In the genomic region with DNA sequence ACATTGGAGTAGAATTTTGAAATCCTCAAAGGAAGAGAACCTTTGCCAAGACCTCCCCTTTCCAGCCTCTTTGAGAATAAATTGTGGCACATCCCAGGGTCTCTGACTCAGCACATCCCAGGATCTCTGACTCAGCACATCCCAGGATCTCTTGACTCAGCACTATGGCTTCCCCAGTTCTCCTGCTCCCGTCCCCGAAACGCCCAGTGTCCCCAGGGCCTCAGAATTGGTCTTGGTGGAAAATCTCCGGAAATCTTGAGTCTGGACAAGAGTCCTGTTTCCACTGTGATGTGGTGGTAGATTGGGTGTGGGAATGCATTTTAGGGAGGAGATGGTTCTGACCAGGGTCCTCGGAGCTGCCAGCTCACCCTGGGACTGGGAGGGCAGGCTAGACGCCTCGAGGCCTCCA, we compare ENCODE assay signal across 14 cellular contexts. TPM values are rescaled to one million over a fixed set of nuclear protein-coding genes. Genes with fewer than 3 reads are reported as not detected.
DNase-seq lines count a peak whose midpoint lies in the region; ATAC-seq and TF ChIP-seq lines count a peak whose summit lies in the region.
"Had no signal": no experiment of that assay in that cellular context is flagged by ENCODE, and none has a peak within 500 bp of the region (broad histone marks: within the 10 kb centered on the region; RNA-seq: fewer than 3 reads in every experiment).

No MANE protein-coding gene starts in this region.

- TF ChIP-seq CTCF in nephron (IDR thresholded peaks at IDR 0.05; ENCODE audit: unreplicated experiment in 3 of 3), result no peak

- H3K4me3 Mint-ChIP-seq in effector memory CD8-positive, alpha-beta T cell, result no peak overlapping the region
- no peak overlapping the region for H3K4me3 Mint-ChIP-seq in nephron
- H3K4me3 Mint-ChIP-seq: activated CD4-positive, alpha-beta T cell treated with anti-CD3 and anti-CD28 coated beads, Interleukin-2, amount 10 ng/mL, durations not matched to agents 24 days and 14 days had no signal

- no peak for ATAC-seq in effector memory CD8-positive, alpha-beta T cell (replicated peaks)
- no peak for ATAC-seq in GM19397 (IDR thresholded peaks at IDR 0.05; ENCODE audit: unreplicated experiment)

- DNase-seq in AG08395 (ENCODE audit: low spot score), result peak; percentile 93
- peak; percentile 88 for DNase-seq in M059J (ENCODE audit: low read depth)
- no peak for DNase-seq in effector memory CD8-positive, alpha-beta T cell
- DNase-seq in NCI-H774 (lab: John Stamatoyannopoulos, UW), result no peak
- no peak for DNase-seq in SJCRH30
- no peak for DNase-seq in SW480 (ENCODE audit: low spot score)
- DNase-seq: activated CD4-positive, alpha-beta T cell treated with anti-CD3 and anti-CD28 coated beads, Interleukin-2, amount 10 ng/mL, durations not matched to agents 24 days and 14 days; activated naive CD4-positive, alpha-beta T cell; effector memory CD4-positive, alpha-beta T cell; NCI-H2171 treated with DMSO at 0.1 percent for 48 hours had no signal

- H3K9me3 Mint-ChIP-seq in effector memory CD8-positive, alpha-beta T cell, result no peaks in the 10 kb centered on the region
- no peaks in the 10 kb centered on the region for H3K9me3 Mint-ChIP-seq in nephron
- H3K9me3 Mint-ChIP-seq: activated CD4-positive, alpha-beta T cell treated with anti-CD3 and anti-CD28 coated beads, Interleukin-2, amount 10 ng/mL, durations not matched to agents 24 days and 14 days had no signal

- no peaks in the 10 kb centered on the region for H3K4me1 ChIP-seq in SJCRH30

- peaks cover 2% of the 10 kb centered on the region for H3K36me3 Mint-ChIP-seq in effector memory CD8-positive, alpha-beta T cell (ENCODE audit: insufficient read depth)
- peaks cover 6% of the 10 kb centered on the region for H3K36me3 Mint-ChIP-seq in nephron (ENCODE audit: low read depth)

- peak overlapping the region; percentile 26 to 57 for H3K27ac Mint-ChIP-seq in effector memory CD8-positive, alpha-beta T cell
- H3K27ac Mint-ChIP-seq in nephron, result peak overlapping the region; percentile 41 to 89 (median 46)
- H3K27ac Mint-ChIP-seq: activated CD4-positive, alpha-beta T cell treated with anti-CD3 and anti-CD28 coated beads, Interleukin-2, amount 10 ng/mL, durations not matched to agents 24 days and 14 days had no signal

- no peaks in the 10 kb centered on the region for H3K27me3 ChIP-seq in SJCRH30
- H3K27me3 ChIP-seq: neutrophil had no signal

- no peak overlapping the region for H3K27ac ChIP-seq in SJCRH30
- H3K27ac ChIP-seq: C4-2B, neutrophil had no signal

- no peaks in the 10 kb centered on the region for H3K27me3 Mint-ChIP-seq in effector memory CD8-positive, alpha-beta T cell
- peaks cover 15% of the 10 kb centered on the region for H3K27me3 Mint-ChIP-seq in nephron (ENCODE audit: low read depth)

- no peaks in the 10 kb centered on the region for H3K9me3 ChIP-seq in SJCRH30 (replicated peaks)
- H3K9me3 ChIP-seq: neutrophil had no signal

- H3K36me3 ChIP-seq in SJCRH30, result no peaks in the 10 kb centered on the region
- H3K36me3 ChIP-seq: neutrophil had no signal

- H3K4me3 ChIP-seq in SJCRH30, result no peak overlapping the region

- peaks cover 0 to 2% of the 10 kb centered on the region in 2 donors for H3K4me1 Mint-ChIP-seq in effector memory CD8-positive, alpha-beta T cell (ENCODE audit: low read depth in 2 of 2)
- H3K4me1 Mint-ChIP-seq in nephron, result peaks cover 25% of the 10 kb centered on the region
- H3K4me1 Mint-ChIP-seq: activated CD4-positive, alpha-beta T cell treated with anti-CD3 and anti-CD28 coated beads, Interleukin-2, amount 10 ng/mL, durations not matched to agents 24 days and 14 days had no signal

RNA-seq across cellular contexts. Expression of a gene that starts 19.2 kb away (rescaled TPM):
- 0.81 and 1.2 TPM in 2 replicates for total RNA-seq in M059J (2014; rRNA removed; shearing (Covaris generic))
- total RNA-seq in SJCRH30 (2014; rRNA removed; shearing (Covaris generic)), result 0.06 TPM in 1 of 2 replicates, not detected in the other

RNA-seq across cellular contexts. Expression of a gene that starts 33.8 kb away (rescaled TPM):
- not detected in 2 replicates for total RNA-seq in M059J (2014; rRNA removed; shearing (Covaris generic))
- total RNA-seq in SJCRH30 (2014; rRNA removed; shearing (Covaris generic)), result not detected in 2 replicates
- total RNA-seq: activated CD4-positive, alpha-beta T cell treated with anti-CD3 and anti-CD28 coated beads, Interleukin-2, amount 10 ng/mL, durations not matched to agents 24 days and 14 days had no signal

Comparison
In these comparisons a context has a peak if more than half of its experiments do, and no peak if none do; other contexts are left out.
1. DNase-seq: peak in AG08395 (single experiment) and M059J (single experiment); none in effector memory CD8-positive, alpha-beta T cell (0 of 3), NCI-H774 (single experiment), SJCRH30 (0 of 2) and SW480 (single experiment).